11 cellular contexts compared by ENCODE assay signal in genomic region chr6:122744247-122744646, GRCh38. TPM values are rescaled to one million over a fixed set of nuclear protein-coding genes. Genes with fewer than 3 reads are reported as not detected.
A peak's percentile ranks its signal among the peaks of the same experiment; 100 is the strongest.
DNase-seq lines count a peak whose midpoint lies in the region; TF ChIP-seq lines count a peak whose summit lies in the region.
"Not testable (repeated sequence)": the region's sequence is repeated elsewhere in the genome, so short reads cannot be mapped to it uniquely, and the experiment has no call there.
"Had no signal": no experiment of that assay in that cellular context is flagged by ENCODE, and none has a peak within 500 bp of the region (broad histone marks: within the 10 kb centered on the region; RNA-seq: fewer than 3 reads in every experiment).

No MANE protein-coding gene starts in this region.

- not testable (repeated sequence) for H4K20me1 ChIP-seq in KMS-11 (ENCODE audit: insufficient read depth)

- intact Hi-C loops in dorsolateral prefrontal cortex (cut with DNase I): loop anchor here in 1 of 2 donors (5.0 kb wide), 1 partner anchor 93 kb away; no protein-coding TSS in a partner anchor

- H3K27ac ChIP-seq in KMS-11, VCaP, dorsolateral prefrontal cortex, parathyroid adenoma: not testable (repeated sequence)

- not testable (repeated sequence) for H2AFZ ChIP-seq in KMS-11 (ENCODE audit: low read depth); parathyroid adenoma

- H3K4me1 ChIP-seq in KMS-11 (ENCODE audit: low read depth, poor library complexity, severe bottlenecking); parathyroid adenoma: not testable (repeated sequence)

- DNase-seq in AG09309 (ENCODE audit: low read depth); dorsolateral prefrontal cortex; kidney epithelial cell (ENCODE audit: low read depth): not testable (repeated sequence)
- DNase-seq in GM03348 (ENCODE audit: low spot score) (peak; percentile 10), NCI-H2227 treated with DMSO at 0.1 percent for 48 hours (lab: John Stamatoyannopoulos, UW) (peak; percentile 2)

- not testable (repeated sequence) for H3K27me3 ChIP-seq in KMS-11 (ENCODE audit: insufficient read depth, low read depth); dorsolateral prefrontal cortex; kidney epithelial cell (ENCODE audit: control insufficient read depth, insufficient read depth, low read length); parathyroid adenoma (ENCODE audit: control insufficient read depth, insufficient read depth, low read length)

- not testable (repeated sequence) for H3K4me2 ChIP-seq in KMS-11; parathyroid adenoma (ENCODE audit: low read length)

- not testable (repeated sequence) for H3K79me2 ChIP-seq in KMS-11 (ENCODE audit: insufficient read depth, low read depth); parathyroid adenoma

- H3K4me3 ChIP-seq in AG09309 (ENCODE audit: control insufficient read depth, low read depth, low read length); KMS-11 (IDR thresholded peaks at IDR 0.05; ENCODE audit: insufficient read depth, low read depth, low read length); dorsolateral prefrontal cortex; kidney epithelial cell (ENCODE audit: low read depth, low read length); parathyroid adenoma (ENCODE audit: low read depth, low read length): not testable (repeated sequence)

- H3K9me3 ChIP-seq in parathyroid adenoma (ENCODE audit: control insufficient read depth, low read length): not testable (repeated sequence)

- TF ChIP-seq CTCF in AG09309 (IDR thresholded peaks at IDR 0.05; ENCODE audit: control insufficient read depth, insufficient read depth, low read depth, low read length, missing control alignments) (peak; percentile 52), KMS-11 (conservative IDR thresholded peaks at IDR 0.05; ENCODE audit: low read depth, low read length) (peak; percentile 26; the same call in 1 of the 2 replicates), VCaP (conservative IDR thresholded peaks at IDR 0.05) (peak; percentile 28), dorsolateral prefrontal cortex (IDR thresholded peaks at IDR 0.05 in 54 of 56, conservative IDR thresholded peaks at IDR 0.05 in 2 of 56; ENCODE audit: low read depth in 1 of 56, partially characterized antibody in 56 of 56) (peak in 50 of 56 donors; percentile 11 to 69 (median 46)), kidney epithelial cell (IDR thresholded peaks at IDR 0.05; ENCODE audit: insufficient read depth, low read length, poor library complexity, severe bottlenecking) (peak; percentile 37), parathyroid adenoma (IDR thresholded peaks at IDR 0.05) (peak; percentile 31)

- not testable (repeated sequence) for H3K36me3 ChIP-seq in KMS-11 (ENCODE audit: insufficient read depth); kidney epithelial cell (ENCODE audit: control insufficient read depth, insufficient read depth, low read length); parathyroid adenoma (ENCODE audit: control insufficient read depth, insufficient read depth, low read length)

- not testable (repeated sequence) for H3K9ac ChIP-seq in KMS-11, parathyroid adenoma

RNA-seq across cellular contexts. Expression of gene FABP7, which starts 35.3 kb away (rescaled TPM):
- total RNA-seq in dorsolateral prefrontal cortex: 100 to 1,000 TPM in 1 of 120 experiments, 10 to 100 TPM in 119; 16.1 to 118 (median 41.8) TPM
- total RNA-seq in kidney epithelial cell: not detected in 2 replicates
- total RNA-seq: activated naive CD4-positive, alpha-beta T cell treated with anti-CD3 and anti-CD28 coated beads, Interleukin-2, amount 50 U/mL, for 72 hours; mononuclear cell; T-helper 17 cell had no signal

RNA-seq across cellular contexts. Expression of gene SMPDL3A, which starts 44.8 kb away (rescaled TPM):
- total RNA-seq in dorsolateral prefrontal cortex (10 to 100 TPM in 15 of 120 experiments, 1 to 10 TPM in 105; 2.8 to 12.6 (median 8.1) TPM), kidney epithelial cell (6.3 and 6.8 TPM in 2 replicates)

Comparison
In these comparisons a context has a peak if more than half of its experiments do, and no peak if none do; other contexts are left out.
1. RNA of gene FABP7, which starts 35.3 kb away (total RNA-seq): 16.1 to 118 TPM in dorsolateral prefrontal cortex; not detected in kidney epithelial cell; every median in the first group is over 10 times any median in the second.
2. Peak in every context shown above with its lines, with median percentiles within 50 percentile points of each other: CTCF ChIP-seq.